26 cellular contexts compared by ENCODE assay signal in the genomic region with DNA sequence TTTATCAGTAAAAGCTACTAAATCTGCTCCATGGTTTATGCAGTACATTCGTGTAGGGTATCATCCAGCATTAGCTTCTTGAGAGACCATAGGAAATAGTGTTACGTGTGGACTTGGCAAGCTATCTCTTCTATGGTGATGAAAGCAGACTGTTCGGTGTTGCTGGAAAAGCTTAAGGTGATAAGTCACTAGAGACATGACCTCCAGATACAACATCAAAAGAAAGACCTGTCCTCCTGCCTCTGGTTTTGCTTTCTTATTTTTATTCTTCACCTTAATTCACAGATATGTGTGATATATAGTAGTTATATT. TPM values are rescaled to one million over a fixed set of nuclear protein-coding genes. Genes with fewer than 3 reads are reported as not detected.
A peak's percentile ranks its signal among the peaks of the same experiment; 100 is the strongest.
DNase-seq lines count a peak whose midpoint lies in the region; ATAC-seq and TF ChIP-seq lines count a peak whose summit lies in the region.
"Had no signal": no experiment of that assay in that cellular context is flagged by ENCODE, and none has a peak within 500 bp of the region (broad histone marks: within the 10 kb centered on the region; RNA-seq: fewer than 3 reads in every experiment).

No MANE protein-coding gene starts in this region.

- no peak overlapping the region for H3K27ac Mint-ChIP-seq in MCF 10A (ENCODE audit: low read depth, unreplicated experiment)
- H3K27ac Mint-ChIP-seq: B cell; effector memory CD8-positive, alpha-beta T cell; nephron progenitor cell had no signal

- no peak overlapping the region for H3K4me3 Mint-ChIP-seq in MCF 10A (ENCODE audit: unreplicated experiment)
- H3K4me3 Mint-ChIP-seq: activated T-cell treated with anti-CD3 and anti-CD28 coated beads, Interleukin-2, amount 50 U/mL, for 4 hours; B cell; effector memory CD8-positive, alpha-beta T cell; nephron progenitor cell had no signal

- WGBS in mammary epithelial cell (ENCODE audit: low coverage, missing lambda C conversion rate), result 18% methylated on average over 3 of the region's 3 CpGs

- dilution Hi-C loops in mammary epithelial cell (cut with HindIII; ENCODE audit: low sequenced_read_pairs), result no loop called here

- no peak for ATAC-seq in HG02763 (IDR thresholded peaks at IDR 0.05; ENCODE audit: unreplicated experiment)
- ATAC-seq: activated T-cell treated with anti-CD3 and anti-CD28 coated beads, Interleukin-2, amount 50 U/mL, for 4 hours; effector memory CD8-positive, alpha-beta T cell; upper lobe of right lung had no signal

- TF ChIP-seq CTCF in mammary epithelial cell (conservative IDR thresholded peaks at IDR 0.05 in 1 of 2, IDR thresholded peaks at IDR 0.05 in 1 of 2; ENCODE audit: extremely low read depth in 1 of 2, insufficient read depth in 1 of 2, low read depth in 1 of 2, low read length in 2 of 2) (no peak), MCF 10A (IDR thresholded peaks at IDR 0.05; ENCODE audit: unreplicated experiment) (no peak), cardiac fibroblast (IDR thresholded peaks at IDR 0.05; ENCODE audit: low read depth, low read length) (no peak), osteoblast (IDR thresholded peaks at IDR 0.05; ENCODE audit: extremely low read depth, low read depth, low read length) (no peak)

- H3K79me2 ChIP-seq in mammary epithelial cell (ENCODE audit: insufficient read depth, low read length) (no peaks in the 10 kb centered on the region), osteoblast (ENCODE audit: insufficient read depth, low read length) (no peaks in the 10 kb centered on the region)

- H3K27me3 Mint-ChIP-seq in MCF 10A (ENCODE audit: insufficient read depth, unreplicated experiment), result no peaks in the 10 kb centered on the region
- H3K27me3 Mint-ChIP-seq: B cell; effector memory CD8-positive, alpha-beta T cell had no signal

- no peaks in the 10 kb centered on the region for H3K9me3 Mint-ChIP-seq in MCF 10A (ENCODE audit: unreplicated experiment)
- H3K9me3 Mint-ChIP-seq: activated T-cell treated with anti-CD3 and anti-CD28 coated beads, Interleukin-2, amount 50 U/mL, for 4 hours; effector memory CD8-positive, alpha-beta T cell; nephron progenitor cell had no signal

- H3K4me1 ChIP-seq in mammary epithelial cell (ENCODE audit: insufficient read depth, low read length), result peaks cover 19% of the 10 kb centered on the region
- peaks cover 13% of the 10 kb centered on the region for H3K4me1 ChIP-seq in osteoblast (ENCODE audit: insufficient read depth, low read length)
- H3K4me1 ChIP-seq in SJCRH30, result no peaks in the 10 kb centered on the region
- H3K4me1 ChIP-seq: Caco-2 had no signal

- H3K27ac ChIP-seq in mammary epithelial cell (ENCODE audit: insufficient read depth, low read depth, low read length), result no peak overlapping the region
- no peak overlapping the region for H3K27ac ChIP-seq in osteoblast (ENCODE audit: low read depth, low read length)
- no peak overlapping the region for H3K27ac ChIP-seq in SJCRH30
- H3K27ac ChIP-seq: RWPE1 had no signal

- no peaks in the 10 kb centered on the region for H3K9me3 ChIP-seq in mammary epithelial cell (replicated peaks; ENCODE audit: insufficient read depth, low read length)
- no peaks in the 10 kb centered on the region for H3K9me3 ChIP-seq in osteoblast (ENCODE audit: low read depth, low read length)
- H3K9me3 ChIP-seq in SJCRH30 (replicated peaks), result no peaks in the 10 kb centered on the region
- H3K9me3 ChIP-seq: Caco-2, upper lobe of right lung had no signal

- H4K20me1 ChIP-seq in mammary epithelial cell (ENCODE audit: insufficient read depth, low read length) (no peaks in the 10 kb centered on the region), osteoblast (ENCODE audit: insufficient read depth, low read length) (no peaks in the 10 kb centered on the region)

- no peaks in the 10 kb centered on the region for H3K36me3 Mint-ChIP-seq in MCF 10A (ENCODE audit: insufficient read depth, unreplicated experiment)

- CTCF ChIA-PET in mammary epithelial cell (lab: Charles Lee; ENCODE audit: low non-redundant PET) (no interaction called here), MCF 10A (lab: Yijun Ruan, JAX) (interaction anchor here (0.6 kb wide), 2 partner anchors 15 to 56 kb away, joined by 3 read pairs; no protein-coding TSS in a partner anchor)

- H3K4me2 ChIP-seq in mammary epithelial cell (ENCODE audit: insufficient read depth, low read depth, low read length), result no peak overlapping the region
- H3K4me2 ChIP-seq in osteoblast (ENCODE audit: insufficient read depth, low read length), result peak overlapping the region; percentile 34

- no peak overlapping the region for H3K9ac ChIP-seq in mammary epithelial cell (ENCODE audit: insufficient read depth, low read length)

- H2AFZ ChIP-seq in mammary epithelial cell (ENCODE audit: low read depth, low read length) (peak overlapping the region; percentile 64), osteoblast (ENCODE audit: low read length) (peak overlapping the region; percentile 36)

- in situ Hi-C loops in mammary epithelial cell (cut with MboI; ENCODE audit: low sequenced_read_pairs in 2 of 2), result no loop called here

- intact Hi-C loops in mammary epithelial cell (cut with micrococcal nuclease), result no loop called here
- intact Hi-C loops in MCF 10A (cut with micrococcal nuclease), result no loop called here

- no peaks in the 10 kb centered on the region for H3K4me1 Mint-ChIP-seq in MCF 10A (ENCODE audit: insufficient read depth, unreplicated experiment)

- H3K27me3 ChIP-seq in mammary epithelial cell (ENCODE audit: insufficient read depth, low read length) (no peaks in the 10 kb centered on the region), osteoblast (ENCODE audit: insufficient read depth, low read length) (no peaks in the 10 kb centered on the region), SJCRH30 (no peaks in the 10 kb centered on the region)
- H3K27me3 ChIP-seq: upper lobe of right lung had no signal

- DNase-seq in NCI-H82 (lab: John Stamatoyannopoulos, UW) (peak; percentile 8), NCI-H82 treated with DMSO at 0.1 percent for 48 hours (lab: John Stamatoyannopoulos, UW; ENCODE audit: unreplicated experiment) (no peak), mammary epithelial cell (peak; percentile 8), MCF 10A (ENCODE audit: unreplicated experiment) (no peak), cardiac fibroblast (ENCODE audit: low read depth in 2 of 2) (peak; percentile 39 to 59), osteoblast (ENCODE audit: insufficient read length, low spot score, missing footprints) (no peak), SJCRH30 (no peak)
- DNase-seq: 8988T; activated CD4-positive, alpha-beta T cell treated with anti-CD3 and anti-CD28 coated beads, Interleukin-2, amount 50 U/mL, for 1 hour; activated T-cell treated with anti-CD3 and anti-CD28 coated beads, Interleukin-2, amount 50 U/mL, for 4 hours; Caco-2; effector memory CD8-positive, alpha-beta T cell; hippocampal formation; Kasumi-1; kidney glomerular epithelial cell; midbrain; NCI-H1092; NCI-H2081 treated with DMSO at 0.1 percent for 48 hours; NCI-H510A; nephron progenitor cell; posterior cingulate gyrus; SW 1271; upper lobe of right lung had no signal

- H3K36me3 ChIP-seq in mammary epithelial cell (ENCODE audit: insufficient read depth, low read length), result no peaks in the 10 kb centered on the region
- no peaks in the 10 kb centered on the region for H3K36me3 ChIP-seq in osteoblast (ENCODE audit: insufficient read depth, low read length)
- H3K36me3 ChIP-seq in SJCRH30, result no peaks in the 10 kb centered on the region
- H3K36me3 ChIP-seq: upper lobe of right lung had no signal

- H3K4me3 ChIP-seq in mammary epithelial cell (replicated peaks in 1 of 3; ENCODE audit: insufficient read depth in 1 of 3, low read depth in 2 of 3, low read length in 3 of 3), result no peak overlapping the region
- no peak overlapping the region for H3K4me3 ChIP-seq in cardiac fibroblast (replicated peaks in 1 of 2; ENCODE audit: low read depth in 2 of 2, low read length in 2 of 2)
- H3K4me3 ChIP-seq in osteoblast (ENCODE audit: insufficient read depth, low read length), result no peak overlapping the region
- H3K4me3 ChIP-seq in SJCRH30, result no peak overlapping the region
- H3K4me3 ChIP-seq: upper lobe of right lung had no signal

- no TSS peak for BruUV-seq in mammary epithelial cell (replicated peaks; lab: Mats Ljungman, UMichigan)
- no TSS peak for BruUV-seq in MCF 10A (replicated peaks; lab: Mats Ljungman, UMichigan)

- POLR2A ChIA-PET in MCF 10A (lab: Yijun Ruan, JAX), result interaction anchor here (1.1 kb wide), 1 partner anchor 55 kb away, joined by 4 read pairs; no protein-coding TSS in a partner anchor

RNA-seq across cellular contexts. Expression of gene S1PR1, which starts 53.5 kb away (rescaled TPM):
- total RNA-seq in mammary epithelial cell (1 to 10 TPM; 3.7 to 4.2 TPM), MCF 10A (2022) (0.52 and 0.86 TPM in 2 replicates), osteoblast (25.7 and 27.1 TPM in 2 replicates)
- 11.5 TPM for polyA plus RNA-seq in mammary epithelial cell
- polyA minus RNA-seq in mammary epithelial cell, result 16.4 TPM
- 21.6 and 22.4 TPM in 2 replicates for total RNA-seq in SJCRH30 (2014; rRNA removed; shearing (Covaris generic))
- total RNA-seq: Caco-2 had no signal

Comparison
In these comparisons a context has a peak if more than half of its experiments do, and no peak if none do; other contexts are left out.
1. DNase-seq: peak in NCI-H82 (single experiment), mammary epithelial cell (single experiment) and cardiac fibroblast (2 of 2); none in NCI-H82 treated with DMSO at 0.1 percent for 48 hours (single experiment), MCF 10A (single experiment), osteoblast (single experiment) and SJCRH30 (0 of 2).